Comparison of ENCODE assay signal across 8 cellular contexts in the genomic region with DNA sequence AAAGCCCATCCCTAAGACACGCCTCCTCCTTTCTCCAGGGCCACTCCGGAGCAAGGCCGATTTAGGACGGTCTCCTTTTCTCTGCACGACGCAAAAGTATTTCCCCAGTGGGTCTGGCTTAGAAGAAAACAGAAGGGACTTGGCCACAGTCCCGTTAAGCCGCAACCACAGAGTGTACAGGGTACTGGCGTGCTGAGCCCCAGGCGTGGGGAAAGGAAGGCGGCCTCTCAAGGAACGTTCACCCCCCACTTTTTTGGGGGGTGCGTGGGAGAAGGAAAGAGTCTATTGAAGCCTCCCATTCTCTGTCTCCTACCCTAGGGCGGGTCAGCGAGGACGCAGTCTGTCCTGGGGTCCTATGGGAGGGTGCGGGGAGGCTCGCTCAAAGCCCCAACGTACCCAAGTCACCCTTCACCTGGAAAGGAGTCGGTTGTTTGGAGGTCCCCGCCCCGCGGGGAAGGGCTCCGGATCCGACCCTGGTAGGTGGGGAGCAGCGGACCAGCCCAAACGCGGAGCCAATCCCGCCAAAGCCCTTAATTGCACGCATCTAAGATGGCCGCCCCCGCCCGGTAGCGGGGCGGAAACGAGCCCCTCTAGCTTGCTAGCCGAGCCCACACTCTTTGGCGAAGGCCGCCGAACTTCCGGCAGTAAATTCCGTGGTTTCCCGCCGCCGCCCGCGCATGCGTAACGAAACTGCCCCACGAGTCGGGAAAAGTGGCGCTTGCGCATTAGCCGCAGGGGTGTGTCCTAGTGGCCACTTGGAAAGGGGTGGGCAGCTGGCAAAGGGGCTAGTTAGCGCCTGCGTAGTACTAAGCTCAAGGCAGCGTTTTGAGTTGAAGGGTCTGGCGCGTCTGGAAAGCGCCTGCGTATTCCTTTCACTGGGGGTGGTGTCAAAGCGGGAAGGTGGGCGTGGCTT. TPM values are rescaled to one million over a fixed set of nuclear protein-coding genes. Genes with fewer than 3 reads are reported as not detected.
DNase-seq lines count a peak whose midpoint lies in the region; ATAC-seq and TF ChIP-seq lines count a peak whose summit lies in the region.

OARD1 (minus strand) TSS at position 434 of the 913 bp plus-strand sequence. CDS start 722 bp downstream, outside the sequence.

- H3K4me2 ChIP-seq in parathyroid adenoma (ENCODE audit: low read length) = peak within 1 kb of the TSS; percentile 91

- peak within 1 kb of the TSS; percentile 99 for H3K27ac ChIP-seq in parathyroid adenoma
- H3K27ac ChIP-seq in tibial nerve = peak within 1 kb of the TSS; percentile 98 to 100 (median 100)

- H3K27me3 ChIP-seq in parathyroid adenoma (ENCODE audit: control insufficient read depth, insufficient read depth, low read length) (no peaks in the 10 kb centered on the region), tibial nerve (no peaks in the 10 kb centered on the region)

- H3K4me3 ChIP-seq in GM12865 (ENCODE audit: low read depth, low read length) (peak within 1 kb of the TSS; percentile 99), parathyroid adenoma (ENCODE audit: low read depth, low read length) (peak within 1 kb of the TSS; percentile 93), tibial nerve (peak within 1 kb of the TSS; percentile 81 to 97 (median 85))

- H3K36me3 ChIP-seq in parathyroid adenoma (ENCODE audit: control insufficient read depth, insufficient read depth, low read length) (no peaks in the 10 kb centered on the region), tibial nerve (peaks cover 0 to 29% (median 0%) of the 10 kb centered on the region in 3 donors)

- DNase-seq in GM12865 (ENCODE audit: low read depth) = peak; percentile 99
- DNase-seq in NCI-H1417 (lab: John Stamatoyannopoulos, UW) = peak; percentile 100
- peak; percentile 100 for DNase-seq in SW 1271 (lab: John Stamatoyannopoulos, UW)
- peak; percentile 99 for DNase-seq in activated naive CD8-positive, alpha-beta T cell treated with anti-CD3 and anti-CD28 coated beads, Interleukin-2, amount 50 U/mL, for 16 hours (ENCODE audit: low read depth, low spot score)
- DNase-seq in Right ventricle myocardium superior = peak; percentile 100
- DNase-seq in tibial nerve (ENCODE audit: low spot score in 2 of 2) = peak; percentile 97 to 98

- H3K4me1 ChIP-seq in parathyroid adenoma (peaks cover 11% of the 10 kb centered on the region), tibial nerve (peaks cover 0 to 46% (median 23%) of the 10 kb centered on the region in 4 donors)

- peak within 1 kb of the TSS; percentile 91 for H2AFZ ChIP-seq in parathyroid adenoma

- ATAC-seq in HG02759 (IDR thresholded peaks at IDR 0.05; ENCODE audit: unreplicated experiment) = peak; percentile 70
- ATAC-seq in Right ventricle myocardium superior (ENCODE audit: poor library complexity) = peak; percentile 83

- TF ChIP-seq CTCF in GM12865 (IDR thresholded peaks at IDR 0.05; ENCODE audit: insufficient read depth, low read depth, low read length, missing control alignments) = no peak
- no peak for TF ChIP-seq CTCF in parathyroid adenoma (IDR thresholded peaks at IDR 0.05)
- TF ChIP-seq CTCF in tibial nerve (IDR thresholded peaks at IDR 0.05) = peak in 3 of 5 experiments; percentile 4 to 10 (median 4)

- TF ChIP-seq EP300 in tibial nerve (IDR thresholded peaks at IDR 0.05) = peak; percentile 84 to 90

- H3K9me3 ChIP-seq in parathyroid adenoma (ENCODE audit: control insufficient read depth, low read length) (no peaks in the 10 kb centered on the region), tibial nerve (no peaks in the 10 kb centered on the region)

- H3K9ac ChIP-seq in parathyroid adenoma = peak within 1 kb of the TSS; percentile 97

- peaks cover 8% of the 10 kb centered on the region for H3K79me2 ChIP-seq in parathyroid adenoma

- 0 to 1% methylated on average over 21 to 53 of the region's 63 CpGs for WGBS in tibial nerve, 2 donors

- TF ChIP-seq POLR2A in tibial nerve (IDR thresholded peaks at IDR 0.05) = peak; percentile 45 to 79

- intact Hi-C loops in Right ventricle myocardium superior (cut with DNase I) = no loop called here

RNA-seq across cellular contexts. Expression of gene OARD1, which starts in this region (rescaled TPM):
- total RNA-seq in Right ventricle myocardium superior (19.7 TPM), tibial nerve (10 to 100 TPM; 12.3 to 25.6 (median 17.3) TPM)

Comparison
In these comparisons a context has a peak if more than half of its experiments do, and no peak if none do; other contexts are left out.
1. Peak in every context shown above with its lines: DNase-seq, ATAC-seq, H3K4me3 ChIP-seq and H3K27ac ChIP-seq.
2. CTCF ChIP-seq: peak in tibial nerve (3 of 5); none in GM12865 (single experiment) and parathyroid adenoma (single experiment).